In the genomic region with DNA sequence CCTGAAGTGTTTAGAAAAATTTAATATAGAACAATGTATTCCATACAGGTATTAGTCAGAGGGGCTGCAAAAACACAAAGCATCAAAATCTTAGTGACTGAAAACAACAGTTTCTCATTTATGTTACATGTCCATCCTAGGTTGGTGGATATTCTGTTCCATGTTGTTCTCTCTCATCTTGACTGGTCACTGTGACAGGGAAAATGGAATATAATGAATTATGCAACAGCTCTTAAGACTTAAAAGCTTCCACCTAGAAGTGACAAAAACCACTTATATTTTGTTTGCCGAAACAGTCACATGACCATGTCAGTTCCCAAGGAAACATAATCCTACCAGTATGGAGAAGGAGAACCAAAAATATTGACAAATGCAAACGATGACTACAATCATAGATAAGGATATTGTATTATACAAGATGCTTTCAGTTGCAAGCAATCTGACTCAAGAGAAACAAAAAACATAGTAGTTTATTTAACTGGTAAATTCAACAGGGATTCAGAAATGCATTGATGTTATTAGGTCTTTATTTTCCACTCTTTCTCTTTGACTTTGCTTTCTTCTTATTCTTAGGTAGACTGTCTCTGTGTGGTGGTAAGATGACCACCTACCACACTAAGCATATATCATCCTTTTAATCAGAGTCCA, we compare ENCODE assay signal across 18 cellular contexts.
DNase-seq lines count a peak whose midpoint lies in the region; ATAC-seq and TF ChIP-seq lines count a peak whose summit lies in the region.
"Had no signal": no experiment of that assay in that cellular context is flagged by ENCODE, and none has a peak within 500 bp of the region (broad histone marks: within the 10 kb centered on the region; RNA-seq: fewer than 3 reads in every experiment).

No MANE protein-coding gene starts in this region.

- H3K27ac Mint-ChIP-seq in MCF 10A (ENCODE audit: low read depth, unreplicated experiment): no peak overlapping the region
- H3K27ac Mint-ChIP-seq: stimulated activated effector memory CD8-positive, alpha-beta T cell treated with anti-CD3 and anti-CD28 coated beads, Interleukin-12 subunit alpha, Interleukin-12 subunit beta, amount 100 ng/mL, for 72 hours had no signal

- H3K9ac ChIP-seq in Loucy (ENCODE audit: low read depth, low read length, poor library complexity, severe bottlenecking): no peak overlapping the region

- H4K20me1 ChIP-seq in Loucy (ENCODE audit: insufficient read depth, low read length, poor library complexity, severe bottlenecking): peaks cover 14% of the 10 kb centered on the region

- ATAC-seq in lower lobe of right lung (peak; percentile 83 to 95), GM21423 (IDR thresholded peaks at IDR 0.05; ENCODE audit: unreplicated experiment) (no peak), GM18511 (IDR thresholded peaks at IDR 0.05; ENCODE audit: unreplicated experiment) (no peak)
- ATAC-seq: stimulated activated effector memory CD8-positive, alpha-beta T cell treated with anti-CD3 and anti-CD28 coated beads, Interleukin-12 subunit alpha, Interleukin-12 subunit beta, amount 100 ng/mL, for 72 hours had no signal

- no peaks in the 10 kb centered on the region for H3K9me3 ChIP-seq in Loucy (ENCODE audit: insufficient read depth, low read depth, low read length)
- no peaks in the 10 kb centered on the region for H3K9me3 ChIP-seq in lower lobe of right lung

- peaks cover 5% of the 10 kb centered on the region; the same call in 1 of the 2 replicates for H3F3A ChIP-seq in Loucy (ENCODE audit: low read depth)

- H3K36me3 Mint-ChIP-seq in MCF 10A (ENCODE audit: insufficient read depth, unreplicated experiment): no peaks in the 10 kb centered on the region
- H3K36me3 Mint-ChIP-seq: stimulated activated effector memory CD8-positive, alpha-beta T cell treated with anti-CD3 and anti-CD28 coated beads, Interleukin-12 subunit alpha, Interleukin-12 subunit beta, amount 100 ng/mL, for 72 hours had no signal

- no peak overlapping the region for H3K4me3 ChIP-seq in Loucy (ENCODE audit: low read length, poor library complexity, severe bottlenecking)
- no peak overlapping the region for H3K4me3 ChIP-seq in lower lobe of right lung
- H3K4me3 ChIP-seq: cardiac muscle cell had no signal

- peak overlapping the region; percentile 51 for H3K27ac ChIP-seq in lower lobe of right lung
- H3K27ac ChIP-seq: VCaP had no signal

- peak overlapping the region; percentile 49 for H3K4me2 ChIP-seq in Loucy (ENCODE audit: low read depth, low read length, poor library complexity, severe bottlenecking)

- CTCF ChIA-PET in MCF 10A (lab: Yijun Ruan, JAX): interaction anchor here (0.6 to 1.4 kb wide), 4 partner anchors 18 to 299 kb away, joined by 3 to 5 read pairs (median 4); no protein-coding TSS in a partner anchor

- no peak for TF ChIP-seq CTCF in Loucy (conservative IDR thresholded peaks at IDR 0.05; ENCODE audit: low read length)
- no peak for TF ChIP-seq CTCF in lower lobe of right lung (IDR thresholded peaks at IDR 0.05)
- no peak for TF ChIP-seq CTCF in MCF 10A (IDR thresholded peaks at IDR 0.05; ENCODE audit: unreplicated experiment)

- no peaks in the 10 kb centered on the region for H3K9me2 ChIP-seq in Loucy (replicated peaks; ENCODE audit: low read depth, low read length)

- H3K79me2 ChIP-seq in Loucy (ENCODE audit: insufficient read depth, low read length): peaks cover 46% of the 10 kb centered on the region

- no peaks in the 10 kb centered on the region for H3K9me3 Mint-ChIP-seq in MCF 10A (ENCODE audit: unreplicated experiment)
- H3K9me3 Mint-ChIP-seq: stimulated activated effector memory CD8-positive, alpha-beta T cell treated with anti-CD3 and anti-CD28 coated beads, Interleukin-12 subunit alpha, Interleukin-12 subunit beta, amount 100 ng/mL, for 72 hours had no signal

- no peaks in the 10 kb centered on the region for H3K27me3 Mint-ChIP-seq in MCF 10A (ENCODE audit: insufficient read depth, unreplicated experiment)

- POLR2A ChIA-PET in MCF 10A (lab: Yijun Ruan, JAX): interaction anchor here (1.0 kb wide), 1 partner anchor 39 kb away, joined by 3 read pairs; no protein-coding TSS in a partner anchor

- H3K4me1 ChIP-seq in Loucy (ENCODE audit: insufficient read depth, low read length, poor library complexity, severe bottlenecking): peaks cover 51% of the 10 kb centered on the region
- no peaks in the 10 kb centered on the region for H3K4me1 ChIP-seq in lower lobe of right lung

- intact Hi-C loops in lower lobe of right lung (cut with DNase I) (no loop called here), MCF 10A (cut with micrococcal nuclease) (no loop called here)

- no peaks in the 10 kb centered on the region for H3K27me3 ChIP-seq in Loucy (ENCODE audit: insufficient read depth, low read length, poor library complexity, severe bottlenecking)
- H3K27me3 ChIP-seq in lower lobe of right lung (ENCODE audit: low read depth): no peaks in the 10 kb centered on the region
- H3K27me3 ChIP-seq: cardiac muscle cell had no signal

- no peaks in the 10 kb centered on the region for H3K36me3 ChIP-seq in Loucy (ENCODE audit: insufficient read depth, low read length)
- no peaks in the 10 kb centered on the region for H3K36me3 ChIP-seq in lower lobe of right lung
- H3K36me3 ChIP-seq: cardiac muscle cell had no signal

- H3K4me3 Mint-ChIP-seq in MCF 10A (ENCODE audit: unreplicated experiment): no peak overlapping the region
- H3K4me3 Mint-ChIP-seq: stimulated activated effector memory CD8-positive, alpha-beta T cell treated with anti-CD3 and anti-CD28 coated beads, Interleukin-12 subunit alpha, Interleukin-12 subunit beta, amount 100 ng/mL, for 72 hours had no signal

- no peaks in the 10 kb centered on the region for H3K4me1 Mint-ChIP-seq in MCF 10A (ENCODE audit: insufficient read depth, unreplicated experiment)
- H3K4me1 Mint-ChIP-seq: stimulated activated effector memory CD8-positive, alpha-beta T cell treated with anti-CD3 and anti-CD28 coated beads, Interleukin-12 subunit alpha, Interleukin-12 subunit beta, amount 100 ng/mL, for 72 hours had no signal

- BruUV-seq in MCF 10A (replicated peaks; lab: Mats Ljungman, UMichigan): no TSS peak

- DNase-seq in CD1c-positive myeloid dendritic cell (ENCODE audit: extremely low spot score): peak; percentile 5
- peak; percentile 40 for DNase-seq in NCI-H774 (lab: John Stamatoyannopoulos, UW)
- DNase-seq in lower lobe of right lung: no peak
- no peak for DNase-seq in MCF 10A (ENCODE audit: unreplicated experiment)
- DNase-seq in NCI-H345 (lab: John Stamatoyannopoulos, UW): no peak
- DNase-seq: activated CD4-positive, alpha-beta T cell treated with anti-CD3 and anti-CD28 coated beads, Interleukin-2, amount 50 U/mL, for 4 hours; activated gamma-delta T cell; amniotic stem cell; nucleus accumbens; OCI-M1; SIG-M5; T-helper 1 cell had no signal

- H2AFZ ChIP-seq in Loucy (ENCODE audit: low read length): no peak overlapping the region

Comparison
In these comparisons a context has a peak if more than half of its experiments do, and no peak if none do; other contexts are left out.
1. DNase-seq: peak in CD1c-positive myeloid dendritic cell (single experiment) and NCI-H774 (single experiment); none in lower lobe of right lung (single experiment), MCF 10A (single experiment) and NCI-H345 (single experiment).
2. ATAC-seq: peak in lower lobe of right lung (2 of 2); none in GM21423 (single experiment) and GM18511 (single experiment).